In the genomic region with DNA sequence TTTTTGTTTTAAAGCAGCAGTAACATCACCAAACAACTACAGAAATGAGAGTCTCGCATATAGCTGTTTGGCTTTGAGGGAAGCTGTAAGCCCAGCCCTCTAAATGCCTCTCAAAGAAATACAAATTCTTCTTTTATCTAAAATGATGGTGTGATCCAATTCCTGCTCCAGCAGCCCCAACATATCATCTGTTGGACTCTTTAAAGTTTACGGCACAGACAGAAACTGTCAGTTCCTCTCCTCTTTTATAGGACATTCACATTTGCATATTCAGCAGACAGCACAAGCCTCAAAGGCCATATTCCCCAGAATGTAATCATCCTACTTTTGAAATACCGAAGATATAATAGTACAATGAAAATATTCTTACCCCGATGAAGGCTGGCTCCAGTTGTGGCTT, we compare ENCODE assay signal across 19 cellular contexts.
DNase-seq lines count a peak whose midpoint lies in the region; ATAC-seq and TF ChIP-seq lines count a peak whose summit lies in the region.
"Had no signal": no experiment of that assay in that cellular context is flagged by ENCODE, and none has a peak within 500 bp of the region (broad histone marks: within the 10 kb centered on the region; RNA-seq: fewer than 3 reads in every experiment).

No MANE protein-coding gene starts in this region.

- peaks cover 8% of the 10 kb centered on the region for H3K36me3 ChIP-seq in DOHH2 (ENCODE audit: control insufficient read depth, low read length)
- H3K36me3 ChIP-seq in SU-DHL-6 (ENCODE audit: low read length), result no peaks in the 10 kb centered on the region; the same call in 1 of the 2 replicates
- no peaks in the 10 kb centered on the region for H3K36me3 ChIP-seq in left ventricle myocardium inferior
- H3K36me3 ChIP-seq: esophagus squamous epithelium, HAP-1 had no signal

- H3F3A ChIP-seq in DOHH2 (ENCODE audit: control insufficient read depth, insufficient read depth) (peaks cover 17% of the 10 kb centered on the region), SU-DHL-6 (ENCODE audit: insufficient read depth) (peaks cover 7% of the 10 kb centered on the region; the same call in 1 of the 2 replicates)

- H3K4me1 ChIP-seq in DOHH2 (ENCODE audit: control insufficient read depth, low read length), result peaks cover 66% of the 10 kb centered on the region
- H3K4me1 ChIP-seq in left ventricle myocardium inferior, result peaks cover 67% of the 10 kb centered on the region
- H3K4me1 ChIP-seq: A549 had no signal

- H4K20me1 ChIP-seq in DOHH2 (ENCODE audit: control insufficient read depth, insufficient read depth, low read depth, low read length), result no peaks in the 10 kb centered on the region
- no peaks in the 10 kb centered on the region for H4K20me1 ChIP-seq in SU-DHL-6 (ENCODE audit: low read depth, low read length)

- no peaks in the 10 kb centered on the region for H3K27me3 ChIP-seq in DOHH2 (ENCODE audit: control insufficient read depth, low read length)
- H3K27me3 ChIP-seq in SU-DHL-6 (ENCODE audit: low read length), result no peaks in the 10 kb centered on the region
- H3K27me3 ChIP-seq in left ventricle myocardium inferior (ENCODE audit: low read depth), result no peaks in the 10 kb centered on the region
- H3K27me3 ChIP-seq: dorsolateral prefrontal cortex, esophagus squamous epithelium, testis had no signal

- H3K27ac ChIP-seq in DOHH2 (ENCODE audit: low read depth, low read length) (peak overlapping the region; percentile 86), SU-DHL-6 (ENCODE audit: low read depth, low read length) (peak overlapping the region; percentile 73), left ventricle myocardium inferior (replicated peaks) (peak overlapping the region; percentile 76), caudate nucleus (ENCODE audit: low read depth, low read length) (no peak overlapping the region)
- H3K27ac ChIP-seq: A549, dorsolateral prefrontal cortex, esophagus squamous epithelium had no signal

- H3K4me3 ChIP-seq in DOHH2 (ENCODE audit: low read length) (peak overlapping the region; percentile 62), SU-DHL-6 (ENCODE audit: insufficient read depth, low read length, poor library complexity, severe bottlenecking) (peak overlapping the region; percentile 28), left ventricle myocardium inferior (peak overlapping the region; percentile 49), retinal pigment epithelial cell (ENCODE audit: low read length) (peak overlapping the region; percentile 51)
- H3K4me3 ChIP-seq: A549, dorsolateral prefrontal cortex, esophagus squamous epithelium, HAP-1, testis had no signal

- no peak for ATAC-seq in GM18909 (IDR thresholded peaks at IDR 0.05; ENCODE audit: poor library complexity, unreplicated experiment)
- ATAC-seq: A549, T-cell had no signal

- TF ChIP-seq CTCF in DOHH2 (IDR thresholded peaks at IDR 0.05; ENCODE audit: low read depth, low read length, poor library complexity, severe bottlenecking) (no peak), SU-DHL-6 (IDR thresholded peaks at IDR 0.05; ENCODE audit: insufficient read depth, low read length, poor library complexity, severe bottlenecking) (no peak), left ventricle myocardium inferior (IDR thresholded peaks at IDR 0.05; ENCODE audit: borderline replicate concordance) (no peak), retinal pigment epithelial cell (conservative IDR thresholded peaks at IDR 0.05; ENCODE audit: low read depth, low read length) (no peak)

- H3K9me3 ChIP-seq in DOHH2 (ENCODE audit: control insufficient read depth, insufficient read depth, low read length) (no peaks in the 10 kb centered on the region), SU-DHL-6 (ENCODE audit: insufficient read depth, low read length) (no peaks in the 10 kb centered on the region), left ventricle myocardium inferior (replicated peaks) (no peaks in the 10 kb centered on the region)
- H3K9me3 ChIP-seq: A549, esophagus squamous epithelium, HAP-1, testis had no signal

- H3K79me2 ChIP-seq in DOHH2 (ENCODE audit: control insufficient read depth, low read length) (no peaks in the 10 kb centered on the region), SU-DHL-6 (ENCODE audit: insufficient read depth, low read length) (no peaks in the 10 kb centered on the region)

- peak overlapping the region; percentile 80 for H3K4me2 ChIP-seq in DOHH2 (ENCODE audit: low read length)
- H3K4me2 ChIP-seq in SU-DHL-6 (ENCODE audit: low read depth, low read length, poor library complexity, severe bottlenecking), result peak overlapping the region; percentile 70
- H3K4me2 ChIP-seq: A549 had no signal

- intact Hi-C loops in left ventricle myocardium inferior (cut with micrococcal nuclease), result no loop called here

- H3K9me2 ChIP-seq in DOHH2 (replicated peaks; ENCODE audit: control insufficient read depth, low read length) (no peaks in the 10 kb centered on the region), SU-DHL-6 (replicated peaks; ENCODE audit: insufficient read depth, low read length) (no peaks in the 10 kb centered on the region)

- DNase-seq in left ventricle myocardium inferior (no peak), retinal pigment epithelial cell (ENCODE audit: low read depth) (no peak), NCI-H510A (lab: John Stamatoyannopoulos, UW) (no peak), NCI-H146 (lab: John Stamatoyannopoulos, UW) (no peak), caudate nucleus (lab: John Stamatoyannopoulos, UW) (no peak)
- DNase-seq: activated gamma-delta T cell, aorta, DND-41, dorsolateral prefrontal cortex, esophagus squamous epithelium, NCI-H2107, NCI-H82, T-cell, testis had no signal

- no peak overlapping the region for H2AFZ ChIP-seq in SU-DHL-6 (ENCODE audit: low read depth, low read length, severe bottlenecking)

- peak overlapping the region; percentile 28 for H3K9ac ChIP-seq in SU-DHL-6 (ENCODE audit: low read length)
